In the genomic region with DNA sequence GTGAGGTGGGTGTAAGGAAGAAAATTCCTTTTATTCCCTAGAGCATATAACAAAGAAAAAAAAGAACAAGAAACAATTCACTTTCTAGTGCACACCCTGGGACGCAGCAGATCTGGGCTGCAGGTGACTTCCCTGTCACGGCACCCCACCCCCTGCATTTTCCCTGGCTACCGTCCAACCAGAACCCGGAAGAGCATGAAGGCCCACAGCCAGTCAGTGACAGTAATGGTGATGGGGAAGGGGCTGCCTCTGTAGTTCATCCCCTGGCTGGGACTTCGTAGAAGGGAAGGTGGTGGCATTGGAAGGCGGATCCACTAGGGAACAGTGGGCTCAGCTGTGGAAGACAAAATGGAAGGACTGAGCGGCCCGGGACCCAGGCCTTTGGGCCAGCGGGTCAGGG, we compare ENCODE assay signal across 22 cellular contexts.
DNase-seq lines count a peak whose midpoint lies in the region; ATAC-seq and TF ChIP-seq lines count a peak whose summit lies in the region.
"Had no signal": no experiment of that assay in that cellular context is flagged by ENCODE, and none has a peak within 500 bp of the region (broad histone marks: within the 10 kb centered on the region; RNA-seq: fewer than 3 reads in every experiment).

No MANE protein-coding gene starts in this region.

- no peaks in the 10 kb centered on the region for H3K79me2 ChIP-seq in H9 (ENCODE audit: insufficient read depth, low read length)

- H2AFZ ChIP-seq in H9 (ENCODE audit: low read length) = no peak overlapping the region
- no peak overlapping the region for H2AFZ ChIP-seq in mesenchymal stem cell (ENCODE audit: low read depth, low read length)

- H4K8ac ChIP-seq in H9 (replicated peaks; ENCODE audit: insufficient read length, low read depth, low read length) (no peak overlapping the region), mesenchymal stem cell (ENCODE audit: low read length) (no peak overlapping the region)

- H4K5ac ChIP-seq in H9 (ENCODE audit: insufficient read length, low read depth, low read length) = no peak overlapping the region

- H4K91ac ChIP-seq in H9 (ENCODE audit: insufficient read length, low read depth, low read length) = no peak overlapping the region
- H4K91ac ChIP-seq in mesenchymal stem cell (ENCODE audit: low read length) = no peak overlapping the region

- no peak for TF ChIP-seq CTCF in GM12865 (IDR thresholded peaks at IDR 0.05; ENCODE audit: insufficient read depth, low read depth, low read length, missing control alignments)
- TF ChIP-seq CTCF in H9 (conservative IDR thresholded peaks at IDR 0.05) = no peak

- H3K27ac Mint-ChIP-seq in H9 = no peak overlapping the region
- H3K27ac Mint-ChIP-seq in memory B cell = peak overlapping the region; percentile 4
- H3K27ac Mint-ChIP-seq: CD4-positive, CD25-positive, alpha-beta regulatory T cell; HFFc6 had no signal

- no peaks in the 10 kb centered on the region for H3K23me2 ChIP-seq in H9 (ENCODE audit: insufficient read length, low read depth, low read length, poor library complexity, severe bottlenecking)

- H4K20me1 ChIP-seq in BLaER1 treated with 17β-estradiol and CSF1 and Interleukin-3, amounts not matched to agents 10 nM and 100 nM = no peaks in the 10 kb centered on the region
- H4K20me1 ChIP-seq in H9 (ENCODE audit: control insufficient read depth, insufficient read depth, insufficient read length) = no peaks in the 10 kb centered on the region

- ATAC-seq in memory B cell (ENCODE audit: low read depth) = no peak
- ATAC-seq in GM18867 (IDR thresholded peaks at IDR 0.05; ENCODE audit: unreplicated experiment) = no peak
- no peak for ATAC-seq in HG03097 (IDR thresholded peaks at IDR 0.05; ENCODE audit: low FRiP score, unreplicated experiment)

- no peak overlapping the region for H2BK15ac ChIP-seq in H9 (ENCODE audit: low read depth, low read length)
- no peak overlapping the region for H2BK15ac ChIP-seq in mesenchymal stem cell (ENCODE audit: low read depth, poor library complexity, severe bottlenecking)

- H2BK5ac ChIP-seq in H9 (ENCODE audit: insufficient read length, low read length) = no peak overlapping the region
- no peak overlapping the region for H2BK5ac ChIP-seq in mesenchymal stem cell (ENCODE audit: low read depth, low read length, poor library complexity, severe bottlenecking)

- H3K18ac ChIP-seq in H9 (ENCODE audit: insufficient read length, low read depth, low read length) (no peak overlapping the region), mesenchymal stem cell (ENCODE audit: low read depth in 1 of 2, low read length in 2 of 2) (no peak overlapping the region)

- peaks cover 0 to 39% (median 17%) of the 10 kb centered on the region in 11 experiments; a peak in 12 of 22 replicates for H3K36me3 ChIP-seq in BLaER1 treated with 17β-estradiol and CSF1 and Interleukin-3, amounts not matched to agents 10 nM and 100 nM
- no peaks in the 10 kb centered on the region for H3K36me3 ChIP-seq in mesenchymal stem cell (ENCODE audit: control insufficient read depth in 1 of 2, insufficient read depth in 2 of 2, low read depth in 1 of 2, low read length in 2 of 2)
- H3K36me3 ChIP-seq: SJSA1 had no signal

- no peaks in the 10 kb centered on the region for H3K79me1 ChIP-seq in H9 (ENCODE audit: insufficient read depth, low read depth, low read length, poor library complexity, severe bottlenecking)
- H3K79me1 ChIP-seq in mesenchymal stem cell (replicated peaks; ENCODE audit: low read length, poor library complexity, severe bottlenecking) = no peaks in the 10 kb centered on the region

- H3K9me3 ChIP-seq in BLaER1 treated with 17β-estradiol and CSF1 and Interleukin-3, amounts not matched to agents 10 nM and 100 nM (replicated peaks in 1 of 11) = peaks cover 58 to 66% (median 62%) of the 10 kb centered on the region in 11 experiments
- H3K9me3 ChIP-seq in H9 (ENCODE audit: control insufficient read depth, low read depth, low read length) (peaks cover 14% of the 10 kb centered on the region), mesenchymal stem cell (ENCODE audit: control insufficient read depth, low read length) (no peaks in the 10 kb centered on the region)

- H2BK20ac ChIP-seq in H9 (ENCODE audit: low read depth, low read length, poor library complexity, severe bottlenecking) = no peak overlapping the region

- peak overlapping the region; percentile 39; the same call in 1 of the 2 replicates for H3K14ac ChIP-seq in H9 (ENCODE audit: insufficient read depth, low read length)
- H3K14ac ChIP-seq in mesenchymal stem cell (ENCODE audit: low read length in 2 of 2) = no peak overlapping the region

- H3K4me1 Mint-ChIP-seq in H9 (peaks cover 0 to 1% of the 10 kb centered on the region in 2 experiments; a peak in 2 of 4 replicates), memory B cell (peaks cover 3% of the 10 kb centered on the region)
- H3K4me1 Mint-ChIP-seq: CD4-positive, CD25-positive, alpha-beta regulatory T cell had no signal

- peaks cover 3% of the 10 kb centered on the region; the same call in 1 of the 2 replicates for H3K27me3 Mint-ChIP-seq in H9 (ENCODE audit: low read depth)
- no peaks in the 10 kb centered on the region for H3K27me3 Mint-ChIP-seq in memory B cell

- H2BK120ac ChIP-seq in H9 (ENCODE audit: low read depth, low read length, poor library complexity, severe bottlenecking) (no peak overlapping the region), mesenchymal stem cell (ENCODE audit: low read depth, low read length) (no peak overlapping the region)

- no peak overlapping the region for H3K4me3 ChIP-seq in BLaER1 treated with 17β-estradiol and CSF1 and Interleukin-3, amounts not matched to agents 10 nM and 100 nM
- H3K4me3 ChIP-seq in GM12865 (ENCODE audit: low read depth, low read length) = peak overlapping the region; percentile 75
- no peak overlapping the region for H3K4me3 ChIP-seq in mesenchymal stem cell (ENCODE audit: insufficient read depth in 1 of 2, low read depth in 1 of 2, low read length in 2 of 2)
- H3K4me3 ChIP-seq: SJSA1 had no signal

- H3K56ac ChIP-seq in H9 (ENCODE audit: insufficient read length, low read depth, low read length) = no peak overlapping the region

- H3K9me3 Mint-ChIP-seq in H9 = peaks cover 47% of the 10 kb centered on the region in 2 experiments
- peaks cover 10% of the 10 kb centered on the region for H3K9me3 Mint-ChIP-seq in memory B cell

- peak overlapping the region; percentile 39 to 90 (median 76); a peak in 21 of 22 replicates for H3K4me2 ChIP-seq in BLaER1 treated with 17β-estradiol and CSF1 and Interleukin-3, amounts not matched to agents 10 nM and 100 nM
- no peak overlapping the region for H3K4me2 ChIP-seq in H9 (ENCODE audit: insufficient read depth, insufficient read length, low read length)
- no peak overlapping the region for H3K4me2 ChIP-seq in mesenchymal stem cell (ENCODE audit: low read length, poor library complexity, severe bottlenecking)
- H3K4me2 ChIP-seq: KMS-11 had no signal

- H3K4me3 Mint-ChIP-seq in H9 (no peak overlapping the region), memory B cell (peak overlapping the region; percentile 46)
- H3K4me3 Mint-ChIP-seq: CD4-positive, CD25-positive, alpha-beta regulatory T cell; HFFc6 had no signal

- peaks cover 25 to 45% (median 43%) of the 10 kb centered on the region in 10 experiments for H3K4me1 ChIP-seq in BLaER1 treated with 17β-estradiol and CSF1 and Interleukin-3, amounts not matched to agents 10 nM and 100 nM
- no peaks in the 10 kb centered on the region for H3K4me1 ChIP-seq in H9 (ENCODE audit: insufficient read depth, low read length)
- no peaks in the 10 kb centered on the region for H3K4me1 ChIP-seq in mesenchymal stem cell (ENCODE audit: control insufficient read depth, insufficient read depth, low read depth, low read length)
- H3K4me1 ChIP-seq: SJSA1 had no signal

- DNase-seq in GM12865 (ENCODE audit: low read depth) (peak; percentile 91), H9 (no peak), memory B cell (ENCODE audit: low spot score in 2 of 2) (no peak), HUDEP-2 (lab: John Stamatoyannopoulos, UW; ENCODE audit: unreplicated experiment in 76 of 76) (no peak), mesenchymal stem cell (no peak)
- DNase-seq: CD4-positive, CD25-positive, alpha-beta regulatory T cell; COR-L47; DMS79 treated with DMSO at 0.1 percent for 48 hours; HFFc6; NCI-H1105; NCI-H146; NCI-H2029; NCI-H345; NCI-H524; NCI-H82; T-helper 1 cell had no signal

- H3K4ac ChIP-seq in H9 (ENCODE audit: low read depth, low read length) = no peak overlapping the region
- no peak overlapping the region for H3K4ac ChIP-seq in mesenchymal stem cell (ENCODE audit: low read depth in 1 of 2, low read length in 2 of 2)

- H3K27me3 ChIP-seq in BLaER1 treated with 17β-estradiol and CSF1 and Interleukin-3, amounts not matched to agents 10 nM and 100 nM = no peaks in the 10 kb centered on the region
- no peaks in the 10 kb centered on the region for H3K27me3 ChIP-seq in H9 (ENCODE audit: insufficient read depth, low read length)
- peaks cover 0 to 9% of the 10 kb centered on the region in 2 experiments for H3K27me3 ChIP-seq in mesenchymal stem cell (ENCODE audit: control insufficient read depth in 1 of 2, insufficient read depth in 1 of 2, low read length in 2 of 2)
- H3K27me3 ChIP-seq: SJSA1 had no signal

- H2BK12ac ChIP-seq in H9 (ENCODE audit: insufficient read length, low read depth, low read length) (no peak overlapping the region), mesenchymal stem cell (ENCODE audit: low read length in 2 of 2) (no peak overlapping the region)

- H3K27ac ChIP-seq in BLaER1 treated with 17β-estradiol and CSF1 and Interleukin-3, amounts not matched to agents 10 nM and 100 nM = peak overlapping the region in 8 of 11 experiments; percentile 1 to 77 (median 64); a peak in 14 of 22 replicates
- no peak overlapping the region for H3K27ac ChIP-seq in H9 (ENCODE audit: insufficient read length, low read depth, low read length)
- H3K27ac ChIP-seq in mesenchymal stem cell (ENCODE audit: low read length, poor library complexity, severe bottlenecking) = no peak overlapping the region
- H3K27ac ChIP-seq: HL-60, KMS-11, SJSA1 had no signal

- H3K23ac ChIP-seq in H9 (ENCODE audit: insufficient read length, low read depth, low read length) (no peak overlapping the region), mesenchymal stem cell (ENCODE audit: low read length in 2 of 2) (no peak overlapping the region)

- H3K36me3 Mint-ChIP-seq in H9 (ENCODE audit: insufficient read depth in 1 of 3, low read depth in 3 of 3) = peaks cover 39 to 54% (median 41%) of the 10 kb centered on the region in 3 experiments
- peaks cover 7% of the 10 kb centered on the region for H3K36me3 Mint-ChIP-seq in memory B cell

- peak overlapping the region in 4 of 11 experiments; percentile 7 to 49 (median 43); a peak in 3 of 22 replicates for H3K9ac ChIP-seq in BLaER1 treated with 17β-estradiol and CSF1 and Interleukin-3, amounts not matched to agents 10 nM and 100 nM
- H3K9ac ChIP-seq in H9 (ENCODE audit: extremely low read depth, insufficient read length, low read length) (no peak overlapping the region), mesenchymal stem cell (ENCODE audit: low read length) (no peak overlapping the region)
- H3K9ac ChIP-seq: KMS-11 had no signal

- no peak overlapping the region for H3T11ph ChIP-seq in H9 (ENCODE audit: low read length)

- H2AK5ac ChIP-seq in H9 (ENCODE audit: insufficient read length, low read length) = no peak overlapping the region
- H2AK5ac ChIP-seq in mesenchymal stem cell (ENCODE audit: low read length, severe bottlenecking) = no peak overlapping the region

- no CpG with 5 or more reads among the region's 9 CpGs for WGBS in H9 (ENCODE audit: extremely low coverage, insufficient read length, low lambda C conversion rate)
- WGBS in mesenchymal stem cell = 82% methylated on average over 9 of the region's 9 CpGs

Comparison
In these comparisons a context has a peak if more than half of its experiments do, and no peak if none do; other contexts are left out.
1. H3K27ac ChIP-seq: peak in BLaER1 treated with 17β-estradiol and CSF1 and Interleukin-3, amounts not matched to agents 10 nM and 100 nM (8 of 11); none in H9 (single experiment) and mesenchymal stem cell (single experiment).
2. H3K4me2 ChIP-seq: peak in BLaER1 treated with 17β-estradiol and CSF1 and Interleukin-3, amounts not matched to agents 10 nM and 100 nM (11 of 11); none in H9 (single experiment) and mesenchymal stem cell (single experiment).